30 cellular contexts compared by ENCODE assay signal in genomic region chr1:234040446-234041317, GRCh38.
"Had no signal": no experiment of that assay in that cellular context is flagged by ENCODE, and none has a peak within 500 bp of the region (broad histone marks: within the 10 kb centered on the region; RNA-seq: fewer than 3 reads in every experiment).

No MANE protein-coding gene starts in this region.

- H3K9me3 Mint-ChIP-seq: activated CD8-positive, alpha-beta T cell treated with anti-CD3 and anti-CD28 coated beads for 36 hours; activated naive CD4-positive, alpha-beta T cell treated with anti-CD3 and anti-CD28 coated beads, Interleukin-2, amount 50 U/mL, for 24 hours; activated T-helper 2 cell treated with anti-CD3 and anti-CD28 coated beads, Interferon-gamma antibody, Interleukin-2, Interleukin-4, amounts not matched to agents 10 μg/mL and 5 μg/mL and 100 μg/mL, durations not matched to agents 14 hours and 24 hours and 36 hours; natural killer cell treated with Interleukin-12 subunit alpha and Interleukin-12 subunit beta and Interleukin-15 and Interleukin-18, amount 100 ng/mL, for 72 hours; stimulated activated effector memory CD8-positive, alpha-beta T cell treated with anti-CD3 and anti-CD28 coated beads, Interleukin-12 subunit alpha, Interleukin-12 subunit beta, amount 100 ng/mL, for 72 hours; stimulated activated naive CD8-positive, alpha-beta T cell treated with anti-CD3 and anti-CD28 coated beads, Interleukin-15, Interleukin-2, amounts not matched to agents 100 ng/mL and 50 ng/mL, for 24 hours; type B pancreatic cell had no signal

- H3K27ac ChIP-seq: gastrocnemius medialis, left lung, lower lobe of right lung, sigmoid colon, thoracic aorta, vagina, WERI-Rb-1 had no signal

- H3K27me3 ChIP-seq: gastrocnemius medialis, left lung, sigmoid colon, vagina had no signal

- H3K4me3 ChIP-seq: gastrocnemius medialis, left lung, lower lobe of right lung, sigmoid colon, thoracic aorta, vagina had no signal

- H3K4me1 ChIP-seq: gastrocnemius medialis, left lung, lower lobe of right lung, sigmoid colon, vagina had no signal

- H3K36me3 Mint-ChIP-seq: activated CD8-positive, alpha-beta memory T cell treated with anti-CD3 and anti-CD28 coated beads, Interleukin-2, amount 10 ng/mL, durations not matched to agents 7 days and 5 days; activated naive CD4-positive, alpha-beta T cell treated with anti-CD3 and anti-CD28 coated beads, Interleukin-2, amount 50 U/mL, for 24 hours; natural killer cell treated with Interleukin-12 subunit alpha and Interleukin-12 subunit beta and Interleukin-15 and Interleukin-18, amount 100 ng/mL, for 72 hours; stimulated activated effector memory CD8-positive, alpha-beta T cell treated with anti-CD3 and anti-CD28 coated beads, Interleukin-12 subunit alpha, Interleukin-12 subunit beta, amount 100 ng/mL, for 72 hours; type B pancreatic cell had no signal

- H3K27ac Mint-ChIP-seq: activated CD8-positive, alpha-beta memory T cell treated with anti-CD3 and anti-CD28 coated beads, Interleukin-2, amount 10 ng/mL, durations not matched to agents 7 days and 5 days; activated CD8-positive, alpha-beta T cell treated with anti-CD3 and anti-CD28 coated beads for 36 hours; activated naive CD4-positive, alpha-beta T cell treated with anti-CD3 and anti-CD28 coated beads, Interleukin-2, amount 50 U/mL, for 24 hours; activated naive CD8-positive, alpha-beta T cell treated with anti-CD3 and anti-CD28 coated beads, Interleukin-2, amount 50 U/mL, for 24 hours; activated T-helper 2 cell treated with anti-CD3 and anti-CD28 coated beads, Interferon-gamma antibody, Interleukin-2, Interleukin-4, amounts not matched to agents 10 μg/mL and 5 μg/mL and 100 μg/mL, durations not matched to agents 14 hours and 24 hours and 36 hours; natural killer cell treated with Interleukin-12 subunit alpha and Interleukin-12 subunit beta and Interleukin-15 and Interleukin-18, amount 100 ng/mL, for 72 hours; progenitor cell of endocrine pancreas; stimulated activated effector memory CD8-positive, alpha-beta T cell treated with anti-CD3 and anti-CD28 coated beads, Interleukin-12 subunit alpha, Interleukin-12 subunit beta, amount 100 ng/mL, for 72 hours; stimulated activated naive CD8-positive, alpha-beta T cell treated with anti-CD3 and anti-CD28 coated beads, Interleukin-15, Interleukin-2, amounts not matched to agents 100 ng/mL and 50 ng/mL, for 24 hours; T-helper 17 cell; type B pancreatic cell had no signal

- ATAC-seq: activated CD8-positive, alpha-beta memory T cell treated with anti-CD3 and anti-CD28 coated beads, Interleukin-2, amount 10 ng/mL, durations not matched to agents 7 days and 5 days; activated CD8-positive, alpha-beta T cell treated with anti-CD3 and anti-CD28 coated beads for 36 hours; activated naive CD8-positive, alpha-beta T cell treated with anti-CD3 and anti-CD28 coated beads, Interleukin-2, amount 50 U/mL, for 24 hours; gastrocnemius medialis; left lung; natural killer cell treated with Interleukin-12 subunit alpha and Interleukin-12 subunit beta and Interleukin-15 and Interleukin-18, amount 100 ng/mL, for 72 hours; stimulated activated effector memory CD8-positive, alpha-beta T cell treated with anti-CD3 and anti-CD28 coated beads, Interleukin-12 subunit alpha, Interleukin-12 subunit beta, amount 100 ng/mL, for 72 hours; T-helper 17 cell had no signal

- DNase-seq: activated CD4-positive, alpha-beta T cell treated with anti-CD3 and anti-CD28 coated beads, Interleukin-2, amount 50 U/mL, for 1 hour; activated CD4-positive, CD25-positive, alpha-beta regulatory T cell treated with anti-CD3 and anti-CD28 coated beads, Interleukin-2, amount 50 U/mL, for 72 hours; activated CD8-positive, alpha-beta memory T cell treated with anti-CD3 and anti-CD28 coated beads, Interleukin-2, amount 10 ng/mL, durations not matched to agents 7 days and 5 days; activated CD8-positive, alpha-beta T cell treated with anti-CD3 and anti-CD28 coated beads for 36 hours; activated naive CD8-positive, alpha-beta T cell treated with anti-CD3 and anti-CD28 coated beads, Interleukin-2, amount 50 U/mL, for 24 hours; activated T-cell treated with anti-CD3 and anti-CD28 coated beads, Interleukin-2, amount 50 U/mL, for 48 hours; dermis blood vessel endothelial cell; effector CD4-positive, alpha-beta T cell; gastrocnemius medialis; hippocampal formation; kidney glomerular epithelial cell; left lung; lower lobe of right lung; mesendoderm; retina; sigmoid colon; small intestine; stimulated activated CD4-positive, alpha-beta T cell treated with anti-CD3 and anti-CD28 coated beads, Interleukin-4, amount 100 ng/mL, for 24 hours; T-helper 17 cell; T1000; WERI-Rb-1 had no signal

- H3K9me3 ChIP-seq: gastrocnemius medialis, left lung, lower lobe of right lung, sigmoid colon, thoracic aorta, vagina had no signal

- H3K4me1 Mint-ChIP-seq: activated CD8-positive, alpha-beta memory T cell treated with anti-CD3 and anti-CD28 coated beads, Interleukin-2, amount 10 ng/mL, durations not matched to agents 7 days and 5 days; activated naive CD4-positive, alpha-beta T cell treated with anti-CD3 and anti-CD28 coated beads, Interleukin-2, amount 50 U/mL, for 24 hours; activated naive CD8-positive, alpha-beta T cell treated with anti-CD3 and anti-CD28 coated beads, Interleukin-2, amount 50 U/mL, for 24 hours; stimulated activated effector memory CD8-positive, alpha-beta T cell treated with anti-CD3 and anti-CD28 coated beads, Interleukin-12 subunit alpha, Interleukin-12 subunit beta, amount 100 ng/mL, for 72 hours; T-helper 17 cell had no signal

- H3K4me3 Mint-ChIP-seq: activated CD8-positive, alpha-beta memory T cell treated with anti-CD3 and anti-CD28 coated beads, Interleukin-2, amount 10 ng/mL, durations not matched to agents 7 days and 5 days; activated CD8-positive, alpha-beta T cell treated with anti-CD3 and anti-CD28 coated beads for 36 hours; activated naive CD4-positive, alpha-beta T cell treated with anti-CD3 and anti-CD28 coated beads, Interleukin-2, amount 50 U/mL, for 24 hours; activated naive CD8-positive, alpha-beta T cell treated with anti-CD3 and anti-CD28 coated beads, Interleukin-2, amount 50 U/mL, for 24 hours; natural killer cell treated with Interleukin-12 subunit alpha and Interleukin-12 subunit beta and Interleukin-15 and Interleukin-18, amount 100 ng/mL, for 72 hours; stimulated activated effector memory CD8-positive, alpha-beta T cell treated with anti-CD3 and anti-CD28 coated beads, Interleukin-12 subunit alpha, Interleukin-12 subunit beta, amount 100 ng/mL, for 72 hours; stimulated activated naive CD8-positive, alpha-beta T cell treated with anti-CD3 and anti-CD28 coated beads, Interleukin-15, Interleukin-2, amounts not matched to agents 100 ng/mL and 50 ng/mL, for 24 hours; T-helper 17 cell; type B pancreatic cell had no signal

- H3K36me3 ChIP-seq: gastrocnemius medialis, left lung, lower lobe of right lung, sigmoid colon, thoracic aorta, vagina, WERI-Rb-1 had no signal
